ENCODE assay signal across 1 cellular context in genomic region chr15:98927990-98928389, GRCh38.
TF ChIP-seq lines count a peak whose summit lies in the region.

No MANE protein-coding gene starts in this region.

TF ChIP-seq in WTC11, 78 proteins besides CTCF, POLR2A, EP300 and RAD21 (continued from another document):
- TF ChIP-seq, protein P1, sequence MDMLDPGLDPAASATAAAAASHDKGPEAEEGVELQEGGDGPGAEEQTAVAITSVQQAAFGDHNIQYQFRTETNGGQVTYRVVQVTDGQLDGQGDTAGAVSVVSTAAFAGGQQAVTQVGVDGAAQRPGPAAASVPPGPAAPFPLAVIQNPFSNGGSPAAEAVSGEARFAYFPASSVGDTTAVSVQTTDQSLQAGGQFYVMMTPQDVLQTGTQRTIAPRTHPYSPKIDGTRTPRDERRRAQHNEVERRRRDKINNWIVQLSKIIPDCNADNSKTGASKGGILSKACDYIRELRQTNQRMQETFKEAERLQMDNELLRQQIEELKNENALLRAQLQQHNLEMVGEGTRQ (CRISPR knock-in tag; IDR thresholded peaks at IDR 0.05): no peak
- TF ChIP-seq ZNF671 (CRISPR knock-in tag; IDR thresholded peaks at IDR 0.05) (no peak), GABPB1 (CRISPR knock-in tag; IDR thresholded peaks at IDR 0.05) (no peak), NR1H2 (CRISPR knock-in tag; IDR thresholded peaks at IDR 0.05) (no peak), EMX1 (CRISPR knock-in tag; IDR thresholded peaks at IDR 0.05) (no peak), SP1 (CRISPR knock-in tag; conservative IDR thresholded peaks at IDR 0.05) (no peak)
